1 cellular context compared by ENCODE assay signal in the genomic region with DNA sequence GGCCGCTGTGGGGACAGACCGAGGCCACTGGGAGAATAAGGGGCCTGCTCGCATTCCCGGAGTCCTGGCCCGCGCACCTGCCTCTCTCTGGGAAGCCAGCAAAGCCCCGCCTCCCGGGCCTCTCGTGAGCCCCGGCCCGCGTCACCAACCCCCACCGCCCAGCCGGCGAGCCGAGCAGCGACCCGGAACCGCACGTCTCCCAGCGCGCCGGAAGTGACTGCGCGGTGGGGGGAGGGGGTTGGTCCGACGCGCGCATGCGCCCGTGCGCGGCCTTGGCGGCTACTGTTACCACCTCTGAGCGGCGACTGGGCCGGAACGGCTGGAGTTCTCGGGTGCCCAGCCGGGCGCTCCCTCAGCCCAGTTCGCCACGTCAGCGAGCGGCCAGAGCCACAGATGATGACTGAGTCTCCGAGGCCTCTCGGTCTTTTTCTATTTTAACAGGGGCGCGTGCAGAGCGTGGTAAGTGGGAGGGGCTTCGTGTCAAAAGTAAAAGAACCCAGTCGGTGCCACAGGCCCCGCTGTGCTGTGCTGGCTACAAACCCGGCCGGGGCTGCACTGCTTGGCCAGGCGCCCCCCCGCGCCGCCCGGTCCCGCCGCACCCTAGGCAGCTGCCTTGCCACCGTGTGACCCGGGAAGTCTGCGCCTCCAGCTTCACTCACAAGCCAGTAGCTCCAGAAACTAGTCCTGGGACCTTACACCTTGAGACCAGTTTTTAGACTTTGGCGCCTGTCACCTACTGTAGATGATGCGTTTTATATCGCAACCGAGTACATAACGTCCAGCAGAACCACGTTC.
TF ChIP-seq lines count a peak whose summit lies in the region.

A gene with protein sequence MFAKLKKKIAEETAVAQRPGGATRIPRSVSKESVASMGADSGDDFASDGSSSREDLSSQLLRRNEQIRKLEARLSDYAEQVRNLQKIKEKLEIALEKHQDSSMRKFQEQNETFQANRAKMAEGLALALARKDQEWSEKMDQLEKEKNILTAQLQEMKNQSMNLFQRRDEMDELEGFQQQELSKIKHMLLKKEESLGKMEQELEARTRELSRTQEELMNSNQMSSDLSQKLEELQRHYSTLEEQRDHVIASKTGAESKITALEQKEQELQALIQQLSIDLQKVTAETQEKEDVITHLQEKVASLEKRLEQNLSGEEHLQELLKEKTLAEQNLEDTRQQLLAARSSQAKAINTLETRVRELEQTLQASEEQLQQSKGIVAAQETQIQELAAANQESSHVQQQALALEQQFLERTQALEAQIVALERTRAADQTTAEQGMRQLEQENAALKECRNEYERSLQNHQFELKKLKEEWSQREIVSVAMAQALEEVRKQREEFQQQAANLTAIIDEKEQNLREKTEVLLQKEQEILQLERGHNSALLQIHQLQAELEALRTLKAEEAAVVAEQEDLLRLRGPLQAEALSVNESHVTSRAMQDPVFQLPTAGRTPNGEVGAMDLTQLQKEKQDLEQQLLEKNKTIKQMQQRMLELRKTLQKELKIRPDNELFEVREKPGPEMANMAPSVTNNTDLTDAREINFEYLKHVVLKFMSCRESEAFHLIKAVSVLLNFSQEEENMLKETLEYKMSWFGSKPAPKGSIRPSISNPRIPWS (minus strand): TSS at position 190 of the 795 bp plus-strand sequence. CDS start 2,372 bp downstream, outside the sequence.

TF ChIP-seq in HepG2, 621 proteins besides CTCF, POLR2A, EP300 and RAD21 (continued from another document and continues in another):
- TF ChIP-seq CBX2 (IDR thresholded peaks at IDR 0.05; ENCODE audit: low read depth, low read length) (no peak), CBX2 (CRISPR knock-in tag; IDR thresholded peaks at IDR 0.05; ENCODE audit: low read depth) (0 out of 2 replicates have a peak, but pooled peaks have one; percentile 23), PCBP1 (IDR thresholded peaks at IDR 0.05; ENCODE audit: borderline replicate concordance, low read depth, low read length) (no peak), ATF1 (CRISPR knock-in tag; IDR thresholded peaks at IDR 0.05) (peak; percentile 86), NFKB2 (CRISPR knock-in tag; IDR thresholded peaks at IDR 0.05; ENCODE audit: borderline replicate concordance) (peak; percentile 87; the same call in 1 of the 2 replicates), ZNF460 (CRISPR knock-in tag; IDR thresholded peaks at IDR 0.05; ENCODE audit: borderline replicate concordance) (no peak; the same call in 1 of the 2 replicates), ZNF549 (CRISPR knock-in tag; IDR thresholded peaks at IDR 0.05) (no peak), NR2C2 (CRISPR knock-in tag; IDR thresholded peaks at IDR 0.05; ENCODE audit: borderline replicate concordance) (peak; percentile 99), SYNCRIP (IDR thresholded peaks at IDR 0.05; ENCODE audit: insufficient read depth, low read depth, low read length) (no peak), ZNF138 (CRISPR knock-in tag; IDR thresholded peaks at IDR 0.05; ENCODE audit: low read depth) (0 out of 2 replicates have a peak, but pooled peaks have one; percentile 27), GFI1 (CRISPR knock-in tag; IDR thresholded peaks at IDR 0.05; ENCODE audit: borderline replicate concordance) (0 out of 2 replicates have a peak, but pooled peaks have one; percentile 67), THAP11 (CRISPR knock-in tag; IDR thresholded peaks at IDR 0.05) (peak; percentile 95), ZFYVE20 (CRISPR knock-in tag; IDR thresholded peaks at IDR 0.05; ENCODE audit: borderline replicate concordance, low read depth) (no peak), SIX1 (CRISPR knock-in tag; IDR thresholded peaks at IDR 0.05; ENCODE audit: borderline replicate concordance) (peak; percentile 70; the same call in 1 of the 2 replicates), IKZF4 (CRISPR knock-in tag; IDR thresholded peaks at IDR 0.05; ENCODE audit: borderline replicate concordance, low read depth, not compliant biosample characterization) (no peak), PITX1 (CRISPR knock-in tag; IDR thresholded peaks at IDR 0.05) (no peak; the same call in 1 of the 2 replicates), ZBTB1 (CRISPR knock-in tag; IDR thresholded peaks at IDR 0.05; ENCODE audit: borderline replicate concordance) (no peak), ZBTB42 (CRISPR knock-in tag; IDR thresholded peaks at IDR 0.05) (peak; percentile 79), ZNF720 (CRISPR knock-in tag; IDR thresholded peaks at IDR 0.05) (no peak), FOSL1 (CRISPR knock-in tag; IDR thresholded peaks at IDR 0.05; ENCODE audit: borderline replicate concordance) (no peak), DNMT1 (CRISPR knock-in tag; IDR thresholded peaks at IDR 0.05) (no peak), TP53 (CRISPR knock-in tag; conservative IDR thresholded peaks at IDR 0.05) (no peak), ZNF343 (CRISPR knock-in tag; IDR thresholded peaks at IDR 0.05) (peak; percentile 84; the same call in 1 of the 2 replicates), SRF (IDR thresholded peaks at IDR 0.05; ENCODE audit: low read depth, low read length) (no peak), TAF15 (IDR thresholded peaks at IDR 0.05; ENCODE audit: low read depth, low read length, poor library complexity, severe bottlenecking) (no peak), ZNF530 (CRISPR knock-in tag; IDR thresholded peaks at IDR 0.05; ENCODE audit: low read depth) (no peak), HES4 (CRISPR knock-in tag; IDR thresholded peaks at IDR 0.05; ENCODE audit: borderline replicate concordance) (peak; percentile 39; the same call in 1 of the 2 replicates), HNRNPK (IDR thresholded peaks at IDR 0.05; ENCODE audit: low read depth, low read length, poor library complexity, severe bottlenecking) (peak; percentile 84), ZNF782 (CRISPR knock-in tag; IDR thresholded peaks at IDR 0.05; ENCODE audit: borderline replicate concordance) (no peak; the same call in 1 of the 2 replicates), FOXA1 (IDR thresholded peaks at IDR 0.05) (no peak), FOXA1 (CRISPR knock-in tag; IDR thresholded peaks at IDR 0.05) (peak; percentile 12; the same call in 1 of the 2 replicates), MEF2D (CRISPR knock-in tag; IDR thresholded peaks at IDR 0.05) (peak; percentile 32; the same call in 1 of the 2 replicates), ZFP36L1 (CRISPR knock-in tag; IDR thresholded peaks at IDR 0.05) (peak; percentile 36; the same call in 1 of the 2 replicates), MIER2 (CRISPR knock-in tag; IDR thresholded peaks at IDR 0.05) (no peak)
- TF ChIP-seq, protein P1, sequence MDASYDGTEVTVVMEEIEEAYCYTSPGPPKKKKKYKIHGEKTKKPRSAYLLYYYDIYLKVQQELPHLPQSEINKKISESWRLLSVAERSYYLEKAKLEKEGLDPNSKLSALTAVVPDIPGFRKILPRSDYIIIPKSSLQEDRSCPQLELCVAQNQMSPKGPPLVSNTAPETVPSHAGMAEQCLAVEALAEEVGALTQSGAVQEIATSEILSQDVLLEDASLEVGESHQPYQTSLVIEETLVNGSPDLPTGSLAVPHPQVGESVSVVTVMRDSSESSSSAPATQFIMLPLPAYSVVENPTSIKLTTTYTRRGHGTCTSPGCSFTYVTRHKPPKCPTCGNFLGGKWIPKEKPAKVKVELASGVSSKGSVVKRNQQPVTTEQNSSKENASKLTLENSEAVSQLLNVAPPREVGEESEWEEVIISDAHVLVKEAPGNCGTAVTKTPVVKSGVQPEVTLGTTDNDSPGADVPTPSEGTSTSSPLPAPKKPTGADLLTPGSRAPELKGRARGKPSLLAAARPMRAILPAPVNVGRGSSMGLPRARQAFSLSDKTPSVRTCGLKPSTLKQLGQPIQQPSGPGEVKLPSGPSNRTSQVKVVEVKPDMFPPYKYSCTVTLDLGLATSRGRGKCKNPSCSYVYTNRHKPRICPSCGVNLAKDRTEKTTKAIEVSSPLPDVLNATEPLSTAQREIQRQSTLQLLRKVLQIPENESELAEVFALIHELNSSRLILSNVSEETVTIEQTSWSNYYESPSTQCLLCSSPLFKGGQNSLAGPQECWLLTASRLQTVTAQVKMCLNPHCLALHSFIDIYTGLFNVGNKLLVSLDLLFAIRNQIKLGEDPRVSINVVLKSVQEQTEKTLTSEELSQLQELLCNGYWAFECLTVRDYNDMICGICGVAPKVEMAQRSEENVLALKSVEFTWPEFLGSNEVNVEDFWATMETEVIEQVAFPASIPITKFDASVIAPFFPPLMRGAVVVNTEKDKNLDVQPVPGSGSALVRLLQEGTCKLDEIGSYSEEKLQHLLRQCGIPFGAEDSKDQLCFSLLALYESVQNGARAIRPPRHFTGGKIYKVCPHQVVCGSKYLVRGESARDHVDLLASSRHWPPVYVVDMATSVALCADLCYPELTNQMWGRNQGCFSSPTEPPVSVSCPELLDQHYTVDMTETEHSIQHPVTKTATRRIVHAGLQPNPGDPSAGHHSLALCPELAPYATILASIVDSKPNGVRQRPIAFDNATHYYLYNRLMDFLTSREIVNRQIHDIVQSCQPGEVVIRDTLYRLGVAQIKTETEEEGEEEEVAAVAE (CRISPR knock-in tag; IDR thresholded peaks at IDR 0.05; ENCODE audit: borderline replicate concordance) = peak; percentile 38; the same call in 1 of the 2 replicates
- TF ChIP-seq, protein P2, sequence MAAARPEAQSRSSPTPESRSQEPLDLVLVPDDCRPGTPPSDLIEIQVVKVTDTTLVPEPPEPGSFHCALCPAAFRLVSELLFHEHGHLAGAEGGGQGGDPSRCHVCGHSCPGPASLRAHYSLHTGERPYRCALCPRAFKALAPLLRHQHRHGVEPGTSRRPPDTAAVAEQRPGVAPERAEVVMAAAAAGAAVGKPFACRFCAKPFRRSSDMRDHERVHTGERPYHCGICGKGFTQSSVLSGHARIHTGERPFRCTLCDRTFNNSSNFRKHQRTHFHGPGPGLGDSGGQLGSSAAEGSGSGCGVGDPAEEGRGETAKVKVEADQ (CRISPR knock-in tag; IDR thresholded peaks at IDR 0.05; ENCODE audit: borderline replicate concordance) = no peak
- TF ChIP-seq, protein P3, sequence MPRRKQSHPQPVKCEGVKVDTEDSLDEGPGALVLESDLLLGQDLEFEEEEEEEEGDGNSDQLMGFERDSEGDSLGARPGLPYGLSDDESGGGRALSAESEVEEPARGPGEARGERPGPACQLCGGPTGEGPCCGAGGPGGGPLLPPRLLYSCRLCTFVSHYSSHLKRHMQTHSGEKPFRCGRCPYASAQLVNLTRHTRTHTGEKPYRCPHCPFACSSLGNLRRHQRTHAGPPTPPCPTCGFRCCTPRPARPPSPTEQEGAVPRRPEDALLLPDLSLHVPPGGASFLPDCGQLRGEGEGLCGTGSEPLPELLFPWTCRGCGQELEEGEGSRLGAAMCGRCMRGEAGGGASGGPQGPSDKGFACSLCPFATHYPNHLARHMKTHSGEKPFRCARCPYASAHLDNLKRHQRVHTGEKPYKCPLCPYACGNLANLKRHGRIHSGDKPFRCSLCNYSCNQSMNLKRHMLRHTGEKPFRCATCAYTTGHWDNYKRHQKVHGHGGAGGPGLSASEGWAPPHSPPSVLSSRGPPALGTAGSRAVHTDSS (CRISPR knock-in tag; conservative IDR thresholded peaks at IDR 0.05) = 0 out of 2 replicates have a peak, but pooled peaks have one; percentile 55
- TF ChIP-seq, protein P4, sequence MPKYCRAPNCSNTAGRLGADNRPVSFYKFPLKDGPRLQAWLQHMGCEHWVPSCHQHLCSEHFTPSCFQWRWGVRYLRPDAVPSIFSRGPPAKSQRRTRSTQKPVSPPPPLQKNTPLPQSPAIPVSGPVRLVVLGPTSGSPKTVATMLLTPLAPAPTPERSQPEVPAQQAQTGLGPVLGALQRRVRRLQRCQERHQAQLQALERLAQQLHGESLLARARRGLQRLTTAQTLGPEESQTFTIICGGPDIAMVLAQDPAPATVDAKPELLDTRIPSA (CRISPR knock-in tag; IDR thresholded peaks at IDR 0.05; ENCODE audit: borderline replicate concordance) = peak; percentile 75; the same call in 1 of the 2 replicates
- TF ChIP-seq, protein P5, sequence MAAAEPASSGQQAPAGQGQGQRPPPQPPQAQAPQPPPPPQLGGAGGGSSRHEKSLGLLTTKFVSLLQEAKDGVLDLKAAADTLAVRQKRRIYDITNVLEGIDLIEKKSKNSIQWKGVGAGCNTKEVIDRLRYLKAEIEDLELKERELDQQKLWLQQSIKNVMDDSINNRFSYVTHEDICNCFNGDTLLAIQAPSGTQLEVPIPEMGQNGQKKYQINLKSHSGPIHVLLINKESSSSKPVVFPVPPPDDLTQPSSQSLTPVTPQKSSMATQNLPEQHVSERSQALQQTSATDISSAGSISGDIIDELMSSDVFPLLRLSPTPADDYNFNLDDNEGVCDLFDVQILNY (CRISPR knock-in tag; conservative IDR thresholded peaks at IDR 0.05) = no peak
- TF ChIP-seq, protein P6, sequence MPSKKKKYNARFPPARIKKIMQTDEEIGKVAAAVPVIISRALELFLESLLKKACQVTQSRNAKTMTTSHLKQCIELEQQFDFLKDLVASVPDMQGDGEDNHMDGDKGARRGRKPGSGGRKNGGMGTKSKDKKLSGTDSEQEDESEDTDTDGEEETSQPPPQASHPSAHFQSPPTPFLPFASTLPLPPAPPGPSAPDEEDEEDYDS (CRISPR knock-in tag; IDR thresholded peaks at IDR 0.05) = peak; percentile 79
- TF ChIP-seq, protein P7, sequence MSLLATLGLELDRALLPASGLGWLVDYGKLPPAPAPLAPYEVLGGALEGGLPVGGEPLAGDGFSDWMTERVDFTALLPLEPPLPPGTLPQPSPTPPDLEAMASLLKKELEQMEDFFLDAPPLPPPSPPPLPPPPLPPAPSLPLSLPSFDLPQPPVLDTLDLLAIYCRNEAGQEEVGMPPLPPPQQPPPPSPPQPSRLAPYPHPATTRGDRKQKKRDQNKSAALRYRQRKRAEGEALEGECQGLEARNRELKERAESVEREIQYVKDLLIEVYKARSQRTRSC (CRISPR knock-in tag; IDR thresholded peaks at IDR 0.05; ENCODE audit: low read depth) = 0 out of 2 replicates have a peak, but pooled peaks have one; percentile 58
- TF ChIP-seq, protein P8, sequence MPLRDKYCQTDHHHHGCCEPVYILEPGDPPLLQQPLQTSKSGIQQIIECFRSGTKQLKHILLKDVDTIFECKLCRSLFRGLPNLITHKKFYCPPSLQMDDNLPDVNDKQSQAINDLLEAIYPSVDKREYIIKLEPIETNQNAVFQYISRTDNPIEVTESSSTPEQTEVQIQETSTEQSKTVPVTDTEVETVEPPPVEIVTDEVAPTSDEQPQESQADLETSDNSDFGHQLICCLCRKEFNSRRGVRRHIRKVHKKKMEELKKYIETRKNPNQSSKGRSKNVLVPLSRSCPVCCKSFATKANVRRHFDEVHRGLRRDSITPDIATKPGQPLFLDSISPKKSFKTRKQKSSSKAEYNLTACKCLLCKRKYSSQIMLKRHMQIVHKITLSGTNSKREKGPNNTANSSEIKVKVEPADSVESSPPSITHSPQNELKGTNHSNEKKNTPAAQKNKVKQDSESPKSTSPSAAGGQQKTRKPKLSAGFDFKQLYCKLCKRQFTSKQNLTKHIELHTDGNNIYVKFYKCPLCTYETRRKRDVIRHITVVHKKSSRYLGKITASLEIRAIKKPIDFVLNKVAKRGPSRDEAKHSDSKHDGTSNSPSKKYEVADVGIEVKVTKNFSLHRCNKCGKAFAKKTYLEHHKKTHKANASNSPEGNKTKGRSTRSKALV (CRISPR knock-in tag; IDR thresholded peaks at IDR 0.05) = peak; percentile 88
- TF ChIP-seq, protein P9, sequence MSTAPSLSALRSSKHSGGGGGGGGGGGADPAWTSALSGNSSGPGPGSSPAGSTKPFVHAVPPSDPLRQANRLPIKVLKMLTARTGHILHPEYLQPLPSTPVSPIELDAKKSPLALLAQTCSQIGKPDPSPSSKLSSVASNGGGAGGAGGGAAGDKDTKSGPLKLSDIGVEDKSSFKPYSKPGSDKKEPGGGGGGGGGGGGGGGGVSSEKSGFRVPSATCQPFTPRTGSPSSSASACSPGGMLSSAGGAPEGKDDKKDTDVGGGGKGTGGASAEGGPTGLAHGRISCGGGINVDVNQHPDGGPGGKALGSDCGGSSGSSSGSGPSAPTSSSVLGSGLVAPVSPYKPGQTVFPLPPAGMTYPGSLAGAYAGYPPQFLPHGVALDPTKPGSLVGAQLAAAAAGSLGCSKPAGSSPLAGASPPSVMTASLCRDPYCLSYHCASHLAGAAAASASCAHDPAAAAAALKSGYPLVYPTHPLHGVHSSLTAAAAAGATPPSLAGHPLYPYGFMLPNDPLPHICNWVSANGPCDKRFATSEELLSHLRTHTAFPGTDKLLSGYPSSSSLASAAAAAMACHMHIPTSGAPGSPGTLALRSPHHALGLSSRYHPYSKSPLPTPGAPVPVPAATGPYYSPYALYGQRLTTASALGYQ (CRISPR knock-in tag; IDR thresholded peaks at IDR 0.05) = peak; percentile 6; the same call in 1 of the 2 replicates
